Comparison of ENCODE assay signal across 20 cellular contexts in the genomic region with DNA sequence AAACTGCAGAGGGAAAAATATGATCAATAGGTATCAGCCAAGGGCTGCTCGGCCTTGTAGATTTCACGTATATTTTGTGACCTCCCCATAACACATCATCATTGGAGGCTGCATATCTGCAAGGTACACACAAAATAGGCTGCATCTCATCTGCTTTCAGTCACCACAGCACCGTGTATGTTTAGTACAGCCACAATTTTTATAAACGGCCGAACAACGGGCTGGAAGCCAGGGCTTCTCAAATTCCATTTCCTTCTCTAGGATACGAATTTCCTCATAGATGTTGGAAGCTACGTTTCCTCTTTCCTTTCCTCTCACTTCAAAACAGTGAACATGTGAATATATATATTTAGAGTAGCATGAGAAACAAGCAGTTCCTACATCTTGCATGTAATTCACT. TPM values are rescaled to one million over a fixed set of nuclear protein-coding genes. Genes with fewer than 3 reads are reported as not detected.
DNase-seq lines count a peak whose midpoint lies in the region; ATAC-seq and TF ChIP-seq lines count a peak whose summit lies in the region.
"Had no signal": no experiment of that assay in that cellular context is flagged by ENCODE, and none has a peak within 500 bp of the region (broad histone marks: within the 10 kb centered on the region; RNA-seq: fewer than 3 reads in every experiment).

No MANE protein-coding gene starts in this region.

- H3K36me3 Mint-ChIP-seq in HFFc6 (ENCODE audit: low read depth): peaks cover 21% of the 10 kb centered on the region
- H3K36me3 Mint-ChIP-seq in naive thymus-derived CD4-positive, alpha-beta T cell: peaks cover 3 to 17% (median 13%) of the 10 kb centered on the region in 5 donors
- H3K36me3 Mint-ChIP-seq: CD8-positive, alpha-beta T cell had no signal

- H3K27ac Mint-ChIP-seq in HFFc6: no peak overlapping the region
- no peak overlapping the region for H3K27ac Mint-ChIP-seq in naive thymus-derived CD4-positive, alpha-beta T cell
- H3K27ac Mint-ChIP-seq: activated naive CD8-positive, alpha-beta T cell treated with anti-CD3 and anti-CD28 coated beads, Interleukin-2, amount 10 ng/mL, durations not matched to agents 7 days and 5 days; CD8-positive, alpha-beta T cell; stimulated activated memory B cell treated with anti-CD40 and anti-IgM and Interleukin-4, amounts not matched to agents 10 μg/mL and 1 μg/mL and 100 μg/mL, for 72 hours; type B pancreatic cell had no signal

- peaks cover 27% of the 10 kb centered on the region for H3K9me3 Mint-ChIP-seq in HFFc6
- H3K9me3 Mint-ChIP-seq in naive thymus-derived CD4-positive, alpha-beta T cell: peaks cover 5 to 36% (median 23%) of the 10 kb centered on the region in 11 donors

- no peak overlapping the region; the same call in 1 of the 2 replicates for H3K4me3 Mint-ChIP-seq in HFFc6
- H3K4me3 Mint-ChIP-seq in naive thymus-derived CD4-positive, alpha-beta T cell: no peak overlapping the region
- H3K4me3 Mint-ChIP-seq: activated naive CD8-positive, alpha-beta T cell treated with anti-CD3 and anti-CD28 coated beads, Interleukin-2, amount 10 ng/mL, durations not matched to agents 7 days and 5 days; CD8-positive, alpha-beta T cell; central memory CD8-positive, alpha-beta T cell; neural crest cell; stimulated activated memory B cell treated with anti-CD40 and anti-IgM and Interleukin-4, amounts not matched to agents 10 μg/mL and 1 μg/mL and 100 μg/mL, for 72 hours; type B pancreatic cell had no signal

- intact Hi-C loops in naive thymus-derived CD4-positive, alpha-beta T cell (cut with micrococcal nuclease): no loop called here

- POLR2A ChIA-PET in AG04450 (lab: Yijun Ruan, JAX): interaction anchor here (1.0 kb wide), 1 partner anchor 20 kb away, joined by 3 read pairs; no protein-coding TSS in a partner anchor
- POLR2A ChIA-PET in naive thymus-derived CD4-positive, alpha-beta T cell (lab: Charles Lee): no interaction called here

- no peak for ATAC-seq in HG03469 (IDR thresholded peaks at IDR 0.05; ENCODE audit: unreplicated experiment)
- no peak for ATAC-seq in naive thymus-derived CD4-positive, alpha-beta T cell
- ATAC-seq in HG02763 (IDR thresholded peaks at IDR 0.05; ENCODE audit: unreplicated experiment): no peak
- ATAC-seq: CD8-positive, alpha-beta T cell; HCT116; stimulated activated memory B cell treated with anti-CD40 and anti-IgM and Interleukin-4, amounts not matched to agents 10 μg/mL and 1 μg/mL and 100 μg/mL, for 72 hours had no signal

- H3K4me3 ChIP-seq in AG04450 (ENCODE audit: low read depth, low read length): no peak overlapping the region
- H3K4me3 ChIP-seq in muscle layer of colon (ENCODE audit: low read depth in 1 of 2, low read length in 2 of 2): peak overlapping the region in 1 of 2 donors; percentile 17
- H3K4me3 ChIP-seq in naive thymus-derived CD4-positive, alpha-beta T cell (ENCODE audit: low read length): no peak overlapping the region
- H3K4me3 ChIP-seq: SJCRH30 had no signal

- TF ChIP-seq CTCF in AG04450 (IDR thresholded peaks at IDR 0.05; ENCODE audit: low read depth, low read length) (no peak), HFFc6 (IDR thresholded peaks at IDR 0.05) (no peak)

- H3K27me3 Mint-ChIP-seq in HFFc6 (ENCODE audit: insufficient read depth): peaks cover 4% of the 10 kb centered on the region; the same call in 1 of the 2 replicates
- peaks cover 0 to 3% (median 0%) of the 10 kb centered on the region in 5 donors for H3K27me3 Mint-ChIP-seq in naive thymus-derived CD4-positive, alpha-beta T cell
- H3K27me3 Mint-ChIP-seq: activated naive CD8-positive, alpha-beta T cell treated with anti-CD3 and anti-CD28 coated beads, Interleukin-2, amount 10 ng/mL, durations not matched to agents 7 days and 5 days; type B pancreatic cell had no signal

- H3K36me3 ChIP-seq in muscle layer of colon (ENCODE audit: insufficient read depth, low read length): no peaks in the 10 kb centered on the region
- H3K36me3 ChIP-seq in naive thymus-derived CD4-positive, alpha-beta T cell (ENCODE audit: control insufficient read depth in 2 of 3, insufficient read depth in 3 of 3, low read length in 3 of 3): no peaks in the 10 kb centered on the region
- H3K36me3 ChIP-seq: SJCRH30 had no signal

- DNase-seq in AG04450 (ENCODE audit: low read depth, low spot score): no peak
- peak; percentile 66 for DNase-seq in NCI-H1092 treated with DMSO at 0.1 percent for 48 hours (lab: John Stamatoyannopoulos, UW)
- DNase-seq in dedifferentiated amniotic fluid mesenchymal stem cell (ENCODE audit: extremely low spot score): peak; percentile 27
- no peak for DNase-seq in HFFc6
- DNase-seq in naive thymus-derived CD4-positive, alpha-beta T cell: no peak
- DNase-seq: activated naive CD8-positive, alpha-beta T cell treated with anti-CD3 and anti-CD28 coated beads, Interleukin-2, amount 10 ng/mL, durations not matched to agents 7 days and 5 days; CD8-positive, alpha-beta T cell; glutamatergic neuron; NCI-H1694 treated with DMSO at 0.1 percent for 48 hours; NCI-H524; retina; SJCRH30 had no signal

- no peaks in the 10 kb centered on the region for H3K27me3 ChIP-seq in AG04450 (ENCODE audit: control insufficient read depth, insufficient read depth, low read length)
- H3K27me3 ChIP-seq in muscle layer of colon (ENCODE audit: control insufficient read depth in 1 of 2, insufficient read depth in 2 of 2, low read length in 2 of 2): no peaks in the 10 kb centered on the region
- H3K27me3 ChIP-seq in naive thymus-derived CD4-positive, alpha-beta T cell (ENCODE audit: control insufficient read depth in 2 of 2, insufficient read depth in 2 of 2, low read length in 2 of 2): no peaks in the 10 kb centered on the region
- H3K27me3 ChIP-seq: SJCRH30 had no signal

- CTCF ChIA-PET in AG04450 (lab: Charles Lee): interaction anchor here (0.6 kb wide), 1 partner anchor 29 kb away, joined by 4 read pairs; no protein-coding TSS in a partner anchor
- CTCF ChIA-PET in naive thymus-derived CD4-positive, alpha-beta T cell (lab: Charles Lee): no interaction called here

- H3K9me3 ChIP-seq in AG04450 (ENCODE audit: control insufficient read depth, insufficient read depth, low read length) (peaks cover 15% of the 10 kb centered on the region; the same call in 1 of the 2 replicates), muscle layer of colon (ENCODE audit: low read length) (no peaks in the 10 kb centered on the region)
- peaks cover 0 to 6% (median 0%) of the 10 kb centered on the region in 3 experiments for H3K9me3 ChIP-seq in naive thymus-derived CD4-positive, alpha-beta T cell (ENCODE audit: control insufficient read depth in 2 of 3, low read length in 3 of 3)

- peak overlapping the region; percentile 28 for H3K9ac ChIP-seq in muscle layer of colon (ENCODE audit: low read length)

- H3K4me1 ChIP-seq in muscle layer of colon (ENCODE audit: insufficient read depth, low read length): peaks cover 8% of the 10 kb centered on the region
- H3K4me1 ChIP-seq in naive thymus-derived CD4-positive, alpha-beta T cell (ENCODE audit: control insufficient read depth in 2 of 2, insufficient read depth in 2 of 2, low read length in 2 of 2): no peaks in the 10 kb centered on the region
- H3K4me1 ChIP-seq: SJCRH30 had no signal

- H3K27ac ChIP-seq in AG04450 (ENCODE audit: low read depth, low read length): peak overlapping the region; percentile 21
- no peak overlapping the region for H3K27ac ChIP-seq in muscle layer of colon (ENCODE audit: low read depth, low read length)
- no peak overlapping the region for H3K27ac ChIP-seq in naive thymus-derived CD4-positive, alpha-beta T cell (ENCODE audit: low read depth, low read length)
- H3K27ac ChIP-seq: SJCRH30 had no signal

- peaks cover 19% of the 10 kb centered on the region for H3K4me1 Mint-ChIP-seq in HFFc6 (ENCODE audit: low read depth)
- peaks cover 0 to 5% (median 5%) of the 10 kb centered on the region in 7 donors for H3K4me1 Mint-ChIP-seq in naive thymus-derived CD4-positive, alpha-beta T cell
- H3K4me1 Mint-ChIP-seq: central memory CD8-positive, alpha-beta T cell; stimulated activated memory B cell treated with anti-CD40 and anti-IgM and Interleukin-4, amounts not matched to agents 10 μg/mL and 1 μg/mL and 100 μg/mL, for 72 hours had no signal

RNA-seq across cellular contexts. Expression of gene FOXK1, which starts 20.2 kb away (rescaled TPM):
- 3.4 and 4.7 TPM in 2 replicates for polyA plus RNA-seq in AG04450 (2011; rRNA removed)
- polyA minus RNA-seq in AG04450 (2011; rRNA and poly(A)+ RNA removed): 13.2 and 14.5 TPM in 2 replicates
- 10 to 100 TPM; 33.8 to 39.4 (median 36.2) TPM for total RNA-seq in HFFc6 (2021; fragmentation: NEBNext Ultra II Directional; extraction: Animal tissue kit (Norgen Biotek cat#: 25700))
- total RNA-seq in naive thymus-derived CD4-positive, alpha-beta T cell: 10 to 100 TPM; 37.7 to 69.0 (median 56.9) TPM
- polyA plus RNA-seq in naive thymus-derived CD4-positive, alpha-beta T cell: 1 to 10 TPM; 3.6 to 6.6 TPM

Comparison
In these comparisons a context has a peak if more than half of its experiments do, and no peak if none do; other contexts are left out.
1. DNase-seq: peak in NCI-H1092 treated with DMSO at 0.1 percent for 48 hours (single experiment) and dedifferentiated amniotic fluid mesenchymal stem cell (single experiment); none in AG04450 (single experiment), HFFc6 (single experiment) and naive thymus-derived CD4-positive, alpha-beta T cell (0 of 9).